In the genomic region with DNA sequence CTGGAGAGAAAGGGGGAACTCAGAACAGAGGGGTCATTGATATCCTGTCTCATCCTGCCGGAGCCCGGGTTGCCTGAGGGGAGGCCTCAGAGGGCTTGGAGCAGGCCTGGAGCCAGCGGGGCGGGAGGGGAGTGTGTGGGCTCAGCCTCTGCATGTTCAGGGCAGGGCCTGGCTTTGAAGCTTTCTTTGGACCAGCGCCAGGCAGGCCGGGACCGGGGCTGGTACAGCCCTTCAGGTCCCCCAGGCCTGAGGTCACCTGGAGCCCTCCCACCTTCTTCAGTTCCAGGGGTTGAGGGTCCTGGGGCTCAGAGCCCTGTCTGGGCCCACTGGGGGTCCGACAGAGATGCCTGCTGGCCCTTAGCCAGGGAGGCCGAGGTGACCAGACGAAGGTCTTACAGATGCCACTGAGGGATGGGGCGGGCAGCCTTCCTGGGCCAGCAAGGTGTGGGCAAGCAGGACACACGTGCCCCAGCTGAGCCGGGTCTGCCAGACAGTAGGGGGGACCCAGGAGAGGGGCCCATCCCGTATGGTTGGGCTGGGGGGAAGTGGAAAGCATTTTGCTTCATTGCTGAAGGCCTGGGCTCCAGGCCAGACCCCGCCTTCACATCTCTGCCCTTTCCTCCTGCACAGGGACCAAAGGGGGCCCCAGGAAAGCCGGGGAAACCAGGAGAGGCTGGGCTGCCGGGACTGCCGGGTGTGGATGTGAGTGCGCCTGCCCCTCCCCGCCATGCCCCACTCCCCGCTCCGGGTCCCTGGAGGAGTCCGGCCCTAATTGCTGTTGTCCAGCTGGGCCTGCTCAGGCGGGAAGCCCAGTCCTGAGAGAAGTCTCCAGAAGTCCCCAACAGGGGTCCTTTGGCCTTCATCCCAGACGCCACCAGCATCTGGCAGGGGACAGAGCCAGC, we compare ENCODE assay signal across 10 cellular contexts. TPM values are rescaled to one million over a fixed set of nuclear protein-coding genes. Genes with fewer than 3 reads are reported as not detected.
DNase-seq lines count a peak whose midpoint lies in the region; ATAC-seq and TF ChIP-seq lines count a peak whose summit lies in the region.
"Had no signal": no experiment of that assay in that cellular context is flagged by ENCODE, and none has a peak within 500 bp of the region (broad histone marks: within the 10 kb centered on the region; RNA-seq: fewer than 3 reads in every experiment).

No MANE protein-coding gene starts in this region.

- no peak overlapping the region for H3K4me3 ChIP-seq in fibroblast of villous mesenchyme (ENCODE audit: low read depth, low read length)
- H3K4me3 ChIP-seq: GM12878 had no signal

- in situ Hi-C loops in G401 (cut with HindIII; ENCODE audit: low sequenced_read_pairs): no loop called here

- no peak for ATAC-seq in HG02981 (IDR thresholded peaks at IDR 0.05; ENCODE audit: unreplicated experiment)
- ATAC-seq in HG02759 (IDR thresholded peaks at IDR 0.05; ENCODE audit: unreplicated experiment): no peak
- ATAC-seq in GM18520 (IDR thresholded peaks at IDR 0.05; ENCODE audit: unreplicated experiment): no peak
- ATAC-seq: GM12878 had no signal

- TF ChIP-seq CTCF in fibroblast of villous mesenchyme (IDR thresholded peaks at IDR 0.05; ENCODE audit: insufficient read depth, low read depth, low read length): no peak

- intact Hi-C loops in posterior cingulate gyrus (cut with DNase I): loop anchor here (5.0 kb wide), 1 partner anchor 33 kb away; no protein-coding TSS in a partner anchor

- DNase-seq in G401 (ENCODE audit: low spot score) (peak; percentile 39), SHP77 treated with DMSO at 0.1 percent for 48 hours (lab: John Stamatoyannopoulos, UW) (peak; percentile 52), fibroblast of villous mesenchyme (ENCODE audit: low read depth) (peak; percentile 37), posterior cingulate gyrus (peak in 9 of 10 donors; percentile 59 to 95 (median 71)), NCI-H1048 (lab: John Stamatoyannopoulos, UW) (no peak)
- DNase-seq: effector CD8-positive, alpha-beta T cell had no signal

RNA-seq across cellular contexts. Expression of a gene that starts 2.0 kb away (rescaled TPM):
- 8.6 TPM in 2 replicates for total RNA-seq in G401 (2014; rRNA removed; shearing (Covaris generic))
- under 0.01 and 0.43 TPM in 2 replicates for total RNA-seq in fibroblast of villous mesenchyme

RNA-seq across cellular contexts. Expression of a gene that starts 14.2 kb away (rescaled TPM):
- 43.9 and 45.6 TPM in 2 replicates for total RNA-seq in G401 (2014; rRNA removed; shearing (Covaris generic))
- 30.3 and 33.7 TPM in 2 replicates for total RNA-seq in fibroblast of villous mesenchyme

RNA-seq across cellular contexts. Expression of a gene that starts 22.6 kb away (rescaled TPM):
- 25.2 and 33.6 TPM in 2 replicates for total RNA-seq in G401 (2014; rRNA removed; shearing (Covaris generic))
- 22.2 and 23.7 TPM in 2 replicates for total RNA-seq in fibroblast of villous mesenchyme

RNA-seq across cellular contexts. Expression of a gene that starts 42.8 kb away (rescaled TPM):
- total RNA-seq in G401 (2014; rRNA removed; shearing (Covaris generic)): 23.0 and 24.2 TPM in 2 replicates
- 12.6 and 19.0 TPM in 2 replicates for total RNA-seq in fibroblast of villous mesenchyme
